Comparison of ENCODE assay signal across 14 cellular contexts in the genomic region with DNA sequence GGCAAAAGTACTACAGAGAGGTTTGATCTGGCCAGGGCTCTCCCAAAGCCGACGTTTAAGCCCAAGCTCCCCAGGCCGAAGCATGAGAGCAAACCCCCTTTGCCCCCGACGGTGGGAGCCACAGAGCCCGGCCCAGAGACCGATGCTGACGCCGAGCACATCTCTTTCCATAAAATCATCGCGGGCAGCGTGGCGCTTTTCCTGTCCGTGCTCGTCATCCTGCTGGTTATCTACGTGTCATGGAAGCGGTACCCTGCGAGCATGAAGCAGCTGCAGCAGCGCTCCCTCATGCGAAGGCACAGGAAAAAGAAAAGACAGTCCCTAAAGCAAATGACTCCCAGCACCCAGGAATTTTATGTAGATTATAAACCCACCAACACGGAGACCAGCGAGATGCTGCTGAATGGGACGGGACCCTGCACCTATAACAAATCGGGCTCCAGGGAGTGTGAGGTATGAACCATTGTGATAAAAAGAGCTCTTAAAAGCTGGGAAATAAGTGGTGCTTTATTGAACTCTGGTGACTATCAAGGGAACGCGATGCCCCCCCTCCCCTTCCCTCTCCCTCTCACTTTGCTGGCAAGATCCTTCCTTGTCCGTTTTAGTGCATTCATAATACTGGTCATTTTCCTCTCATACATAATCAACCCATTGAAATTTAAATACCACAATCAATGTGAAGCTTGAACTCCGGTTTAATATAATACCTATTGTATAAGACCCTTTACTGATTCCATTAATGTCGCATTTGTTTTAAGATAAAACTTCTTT. TPM values are rescaled to one million over a fixed set of nuclear protein-coding genes. Genes with fewer than 3 reads are reported as not detected.
A peak's percentile ranks its signal among the peaks of the same experiment; 100 is the strongest.
DNase-seq lines count a peak whose midpoint lies in the region; ATAC-seq, FAIRE-seq and TF ChIP-seq lines count a peak whose summit lies in the region.
"Had no signal": no experiment of that assay in that cellular context is flagged by ENCODE, and none has a peak within 500 bp of the region (broad histone marks: within the 10 kb centered on the region; RNA-seq: fewer than 3 reads in every experiment).

No MANE protein-coding gene starts in this region.

- no peak overlapping the region for H3K27ac ChIP-seq in A549
- no peak overlapping the region for H3K27ac ChIP-seq in esophagus muscularis mucosa (replicated peaks in 1 of 4)
- H3K27ac ChIP-seq in PC-3 (ENCODE audit: low read length) = no peak overlapping the region
- H3K27ac ChIP-seq: C4-2B, upper lobe of left lung had no signal

- no peak overlapping the region for H3K4me3 ChIP-seq in A549
- H3K4me3 ChIP-seq in esophagus muscularis mucosa = peak overlapping the region; percentile 17 to 35 (median 26)
- H3K4me3 ChIP-seq in PC-3 (ENCODE audit: low read length) = no peak overlapping the region
- H3K4me3 ChIP-seq: upper lobe of left lung had no signal

- TF ChIP-seq EP300 in A549 (IDR thresholded peaks at IDR 0.05) (no peak), esophagus muscularis mucosa (IDR thresholded peaks at IDR 0.05) (no peak)

- H3K4me1 ChIP-seq in A549 = no peaks in the 10 kb centered on the region
- H3K4me1 ChIP-seq in esophagus muscularis mucosa = peaks cover 0 to 29% (median 20%) of the 10 kb centered on the region in 4 donors
- peaks cover 20% of the 10 kb centered on the region for H3K4me1 ChIP-seq in PC-3 (ENCODE audit: insufficient read depth, low read length)

- no peaks in the 10 kb centered on the region for H3K79me2 ChIP-seq in PC-3 (ENCODE audit: low read length)

- H3K4me2 ChIP-seq in A549 = 0 out of 3 replicates have a peak overlapping the region, but pooled peaks have one; percentile 3
- H3K4me2 ChIP-seq in PC-3 (ENCODE audit: low read length) = no peak overlapping the region

- intact Hi-C loops in esophagus muscularis mucosa (cut with DNase I) = no loop called here
- intact Hi-C loops in PC-3 (cut with micrococcal nuclease) = loop anchor here (5.0 kb wide), 2 partner anchors 86 to 411 kb away; no protein-coding TSS in a partner anchor

- H2AFZ ChIP-seq in PC-3 (ENCODE audit: low read length) = no peak overlapping the region

- no peaks in the 10 kb centered on the region for H3K9me3 ChIP-seq in A549
- no peaks in the 10 kb centered on the region for H3K9me3 ChIP-seq in esophagus muscularis mucosa
- H3K9me3 ChIP-seq in PC-3 (ENCODE audit: low read length) = no peaks in the 10 kb centered on the region
- H3K9me3 ChIP-seq: upper lobe of left lung had no signal

- TF ChIP-seq CTCF in A549 (IDR thresholded peaks at IDR 0.05) (no peak), esophagus muscularis mucosa (IDR thresholded peaks at IDR 0.05) (no peak), PC-3 (conservative IDR thresholded peaks at IDR 0.05; ENCODE audit: low read depth, low read length) (no peak)

- H3F3A ChIP-seq in PC-3 (ENCODE audit: low read length, unreplicated experiment) = no peaks in the 10 kb centered on the region

- no peak overlapping the region for H3K9ac ChIP-seq in PC-3 (ENCODE audit: low read length)

- no peaks in the 10 kb centered on the region for H3K9me2 ChIP-seq in PC-3 (replicated peaks; ENCODE audit: low read length)

- TF ChIP-seq POLR2A in A549 (IDR thresholded peaks at IDR 0.05; ENCODE audit: low read length) = no peak
- no peak for TF ChIP-seq POLR2A in esophagus muscularis mucosa (IDR thresholded peaks at IDR 0.05; ENCODE audit: low read depth)

- POLR2A ChIA-PET in A549 (lab: Yijun Ruan, JAX) = no interaction called here
- POLR2A ChIA-PET in PC-3 (lab: Charles Lee; ENCODE audit: unreplicated experiment) = interaction anchor here (0.6 kb wide), 1 partner anchor 195 kb away, joined by 3 read pairs; no protein-coding TSS in a partner anchor

- 11% methylated on average over 24 of the region's 29 CpGs for WGBS in A549 (ENCODE audit: missing lambda C conversion rate)
- 28% methylated on average over 29 of the region's 29 CpGs for WGBS in esophagus muscularis mucosa

- ATAC-seq in A549 = no peak
- no peak for ATAC-seq in HG03439 (IDR thresholded peaks at IDR 0.05; ENCODE audit: unreplicated experiment)
- ATAC-seq in PC-3 = no peak
- ATAC-seq: activated CD4-positive, CD25-positive, alpha-beta regulatory T cell treated with anti-CD3 and anti-CD28 coated beads, Interleukin-2, amount 50 U/mL, for 24 hours had no signal

- no peak for TF ChIP-seq RAD21 in A549 (conservative IDR thresholded peaks at IDR 0.05 in 1 of 2, IDR thresholded peaks at IDR 0.05 in 1 of 2)

- CTCF ChIA-PET in A549 (lab: Yijun Ruan, JAX) (interaction anchor here (0.9 to 1.6 kb wide), 2 partner anchors 10 to 12 kb away, joined by 3 read pairs; no protein-coding TSS in a partner anchor), PC-3 (lab: Charles Lee) (no interaction called here)

- FAIRE-seq in A549 (lab: Jason Lieb, UNC) = no peak
- FAIRE-seq in frontal cortex (lab: Jason Lieb, UNC) = no peak
- FAIRE-seq: GM18507, kidney had no signal

- peaks cover 0 to 38% (median 4%) of the 10 kb centered on the region in 4 donors for H3K27me3 ChIP-seq in esophagus muscularis mucosa
- peaks cover 11% of the 10 kb centered on the region for H3K27me3 ChIP-seq in PC-3 (ENCODE audit: low read length)

- no TSS peak for BruUV-seq in PC-3 (replicated peaks; lab: Mats Ljungman, UMichigan)

- no peaks in the 10 kb centered on the region for H4K20me1 ChIP-seq in PC-3 (ENCODE audit: low read length)

- DNase-seq in A549 (ENCODE audit: low read depth in 1 of 2, low spot score in 1 of 2) (no peak), LHCN-M2 (ENCODE audit: low read depth) (peak; percentile 34), esophagus muscularis mucosa (ENCODE audit: extremely low spot score) (no peak), myocyte (ENCODE audit: low read depth) (peak; percentile 51), frontal cortex (ENCODE audit: low spot score in 2 of 2) (no peak), PC-3 (no peak)
- DNase-seq in stimulated activated CD4-positive, alpha-beta T cell treated with anti-CD3 and anti-CD28 coated beads, Interleukin-2, amount 100 ng/mL, for 48 hours = no peak
- DNase-seq: kidney; stimulated activated CD4-positive, alpha-beta T cell treated with anti-CD3 and anti-CD28 coated beads, Interleukin-1b, Interleukin-23, amount 100 ng/mL, for 48 hours had no signal

- H3K36me3 ChIP-seq in esophagus muscularis mucosa = no peaks in the 10 kb centered on the region
- no peaks in the 10 kb centered on the region for H3K36me3 ChIP-seq in PC-3 (ENCODE audit: low read depth, low read length)
- H3K36me3 ChIP-seq: upper lobe of left lung had no signal

TF ChIP-seq in A549, 52 proteins besides CTCF, POLR2A, EP300 and RAD21 (continues in another document):
- TF ChIP-seq HOXA7 (CRISPR knock-in tag; IDR thresholded peaks at IDR 0.05) (no peak), MAFK (IDR thresholded peaks at IDR 0.05; ENCODE audit: partially characterized antibody) (no peak), ELK1 (IDR thresholded peaks at IDR 0.05; ENCODE audit: low read depth, low read length) (no peak), KDM1A (IDR thresholded peaks at IDR 0.05; ENCODE audit: low read depth) (no peak), RNF2 (IDR thresholded peaks at IDR 0.05; ENCODE audit: borderline replicate concordance, low read depth) (no peak), CBX2 (IDR thresholded peaks at IDR 0.05; ENCODE audit: borderline replicate concordance, low read depth) (no peak), TFCP2L1 (CRISPR knock-in tag; IDR thresholded peaks at IDR 0.05) (no peak), ZC3H11A (IDR thresholded peaks at IDR 0.05) (no peak), NR3C1 (IDR thresholded peaks at IDR 0.05) (no peak), HES2 (IDR thresholded peaks at IDR 0.05) (no peak), SREBF2 (IDR thresholded peaks at IDR 0.05) (no peak), NFE2L2 (conservative IDR thresholded peaks at IDR 0.05; ENCODE audit: low read length) (no peak)
- TF ChIP-seq, protein P1, sequence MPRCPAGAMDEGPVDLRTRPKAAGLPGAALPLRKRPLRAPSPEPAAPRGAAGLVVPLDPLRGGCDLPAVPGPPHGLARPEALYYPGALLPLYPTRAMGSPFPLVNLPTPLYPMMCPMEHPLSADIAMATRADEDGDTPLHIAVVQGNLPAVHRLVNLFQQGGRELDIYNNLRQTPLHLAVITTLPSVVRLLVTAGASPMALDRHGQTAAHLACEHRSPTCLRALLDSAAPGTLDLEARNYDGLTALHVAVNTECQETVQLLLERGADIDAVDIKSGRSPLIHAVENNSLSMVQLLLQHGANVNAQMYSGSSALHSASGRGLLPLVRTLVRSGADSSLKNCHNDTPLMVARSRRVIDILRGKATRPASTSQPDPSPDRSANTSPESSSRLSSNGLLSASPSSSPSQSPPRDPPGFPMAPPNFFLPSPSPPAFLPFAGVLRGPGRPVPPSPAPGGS (IDR thresholded peaks at IDR 0.05) = no peak
- TF ChIP-seq, protein P2, sequence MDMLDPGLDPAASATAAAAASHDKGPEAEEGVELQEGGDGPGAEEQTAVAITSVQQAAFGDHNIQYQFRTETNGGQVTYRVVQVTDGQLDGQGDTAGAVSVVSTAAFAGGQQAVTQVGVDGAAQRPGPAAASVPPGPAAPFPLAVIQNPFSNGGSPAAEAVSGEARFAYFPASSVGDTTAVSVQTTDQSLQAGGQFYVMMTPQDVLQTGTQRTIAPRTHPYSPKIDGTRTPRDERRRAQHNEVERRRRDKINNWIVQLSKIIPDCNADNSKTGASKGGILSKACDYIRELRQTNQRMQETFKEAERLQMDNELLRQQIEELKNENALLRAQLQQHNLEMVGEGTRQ (IDR thresholded peaks at IDR 0.05) = no peak

RNA-seq across cellular contexts. Expression of gene LRRTM3, which starts 2.3 kb away (rescaled TPM):
- polyA plus RNA-seq in A549 (2011; rRNA removed) = not detected in 2 replicates
- polyA plus RNA-seq in A549 (2012; cell fraction: cytosol; rRNA removed) = not detected in 2 replicates
- not detected in 2 replicates for polyA plus RNA-seq in A549 (2012; cell fraction: nucleus; rRNA removed)
- polyA plus RNA-seq in A549 (2017; fragmentation: RNase III; extraction: RNeasy Plus Mini Kit Qiagen cat#74134 plus additional on column Dnase treatment) = not detected in 3 replicates
- polyA minus RNA-seq in A549 (2011; rRNA and poly(A)+ RNA removed) = not detected in 2 replicates
- total RNA-seq in LHCN-M2 (2014; rRNA removed) = 0.06 TPM in 1 of 2 replicates, not detected in the other
- 0.02 TPM for polyA plus RNA-seq in LHCN-M2 (2012)
- under 1 TPM; 0.06 to 0.42 (median 0.23) TPM for total RNA-seq in esophagus muscularis mucosa
- 0.05 and 0.08 TPM in 2 replicates for total RNA-seq in myocyte
- polyA plus RNA-seq in myocyte (2012) = not detected
- 14.7 TPM for total RNA-seq in frontal cortex
- 0.12 and 0.15 TPM in 2 replicates for total RNA-seq in PC-3 (2014; rRNA removed)
- total RNA-seq: upper lobe of left lung had no signal

Comparison
In these comparisons a context has a peak if more than half of its experiments do, and no peak if none do; other contexts are left out.
1. DNase-seq: peak in LHCN-M2 (single experiment) and myocyte (single experiment); none in A549 (0 of 2), esophagus muscularis mucosa (single experiment), stimulated activated CD4-positive, alpha-beta T cell treated with anti-CD3 and anti-CD28 coated beads, Interleukin-2, amount 100 ng/mL, for 48 hours (0 of 2), frontal cortex (0 of 2) and PC-3 (single experiment).
2. H3K4me3 ChIP-seq: peak in esophagus muscularis mucosa (4 of 4); none in A549 (single experiment) and PC-3 (single experiment).
3. RNA of gene LRRTM3, which starts 2.3 kb away (total RNA-seq): 14.7 TPM in frontal cortex (single experiment); 0.06 to 0.42 TPM in esophagus muscularis mucosa, 0.12 to 0.15 TPM in PC-3, 0.05 to 0.08 TPM in myocyte and 0.06 TPM in LHCN-M2; every median in the first group is over 10 times any median in the second.